Comparison of ENCODE assay signal across 11 cellular contexts in the genomic region with DNA sequence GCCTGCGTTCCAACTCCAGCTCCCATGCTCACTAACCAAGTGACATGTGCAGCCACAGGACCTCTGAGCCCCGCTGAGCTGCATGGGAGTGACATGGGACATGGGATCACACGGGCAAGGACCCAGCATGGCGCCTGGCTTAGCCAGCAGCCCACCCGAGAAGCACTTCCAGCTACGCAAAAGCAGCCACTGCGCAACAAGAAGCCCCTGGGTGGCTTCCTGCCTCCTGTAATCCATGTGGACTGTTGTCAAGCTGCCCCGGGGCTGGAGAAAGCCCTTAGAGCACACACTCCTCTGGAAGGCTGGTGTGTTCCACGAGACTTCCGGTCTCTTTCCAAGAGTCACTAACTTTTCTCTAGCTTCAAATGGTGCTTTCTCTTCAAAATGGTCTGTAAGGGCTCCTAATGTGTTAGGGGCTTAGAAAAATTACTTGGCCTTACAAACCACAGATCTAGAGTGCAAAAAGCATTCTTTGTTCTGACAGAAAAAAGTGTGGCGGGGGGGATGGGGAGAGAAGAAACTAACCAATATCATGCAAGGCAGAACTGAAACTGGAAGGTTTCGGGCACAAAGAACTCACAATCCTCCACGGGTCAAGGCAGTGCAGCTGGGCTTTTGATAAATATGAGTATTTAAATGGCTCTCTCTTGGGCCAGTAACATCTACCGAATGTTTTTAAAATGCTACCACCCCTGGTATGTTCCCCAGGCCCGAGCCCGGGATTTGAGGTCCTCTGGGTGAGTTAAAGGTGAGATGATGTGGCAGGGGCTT. TPM values are rescaled to one million over a fixed set of nuclear protein-coding genes. Genes with fewer than 3 reads are reported as not detected.
DNase-seq lines count a peak whose midpoint lies in the region; ATAC-seq and TF ChIP-seq lines count a peak whose summit lies in the region.
"Had no signal": no experiment of that assay in that cellular context is flagged by ENCODE, and none has a peak within 500 bp of the region (broad histone marks: within the 10 kb centered on the region; RNA-seq: fewer than 3 reads in every experiment).

No MANE protein-coding gene starts in this region.

- H3K4me1 ChIP-seq in SJCRH30 = no peaks in the 10 kb centered on the region

- H3K27ac Mint-ChIP-seq in natural killer cell = peak overlapping the region; percentile 41 to 51
- peak overlapping the region in 1 of 2 donors; percentile 57 for H3K27ac Mint-ChIP-seq in natural killer cell treated with Interleukin-12 subunit alpha and Interleukin-12 subunit beta and Interleukin-15 and Interleukin-18, amount 100 ng/mL, for 72 hours
- peak overlapping the region; percentile 98 for H3K27ac Mint-ChIP-seq in activated B cell treated with CpG ODN at 0.5 μM for 24 hours
- H3K27ac Mint-ChIP-seq: nephron had no signal

- ATAC-seq in natural killer cell (peak in 1 of 3 donors; percentile 34), HG03045 (IDR thresholded peaks at IDR 0.05; ENCODE audit: unreplicated experiment) (peak; percentile 64), activated B cell treated with CpG ODN at 0.5 μM for 24 hours (ENCODE audit: low read depth) (peak; percentile 75)
- ATAC-seq in natural killer cell treated with Interleukin-12 subunit alpha and Interleukin-12 subunit beta and Interleukin-15 and Interleukin-18, amount 100 ng/mL, for 72 hours = no peak
- ATAC-seq in activated CD4-positive, CD25-positive, alpha-beta regulatory T cell treated with anti-CD3 and anti-CD28 coated beads, Interleukin-2, amount 50 U/mL, for 24 hours = no peak
- ATAC-seq: A549 had no signal

- H3K4me3 ChIP-seq in SJCRH30 = no peak overlapping the region
- H3K4me3 ChIP-seq: A549 had no signal

- peak overlapping the region; percentile 65 for H3K4me3 Mint-ChIP-seq in natural killer cell
- no peak overlapping the region for H3K4me3 Mint-ChIP-seq in natural killer cell treated with Interleukin-12 subunit alpha and Interleukin-12 subunit beta and Interleukin-15 and Interleukin-18, amount 100 ng/mL, for 72 hours
- H3K4me3 Mint-ChIP-seq in activated B cell treated with CpG ODN at 0.5 μM for 24 hours = peak overlapping the region; percentile 67
- H3K4me3 Mint-ChIP-seq: nephron had no signal

- peaks cover 16% of the 10 kb centered on the region for H3K36me3 ChIP-seq in SJCRH30

- CTCF ChIA-PET in activated B cell treated with CpG ODN at 0.5 μM for 24 hours (lab: Charles Lee) = interaction anchor here (1.0 to 3.7 kb wide), 3 partner anchors 9 to 31 kb away, joined by 3 to 53 read pairs (median 28); no protein-coding TSS in a partner anchor

- H3K9me3 ChIP-seq in SJCRH30 (replicated peaks) = no peaks in the 10 kb centered on the region
- H3K9me3 ChIP-seq: A549 had no signal

- intact Hi-C loops in natural killer cell (cut with micrococcal nuclease) (no loop called here), activated B cell treated with CpG ODN at 0.5 μM for 24 hours (cut with micrococcal nuclease) (loop anchor here (1.0 kb wide), 1 partner anchor 8 kb away; no protein-coding TSS in a partner anchor)

- H3K27me3 ChIP-seq in SJCRH30 = no peaks in the 10 kb centered on the region

- H3K9me3 Mint-ChIP-seq in natural killer cell = no peaks in the 10 kb centered on the region
- H3K9me3 Mint-ChIP-seq in natural killer cell treated with Interleukin-12 subunit alpha and Interleukin-12 subunit beta and Interleukin-15 and Interleukin-18, amount 100 ng/mL, for 72 hours = no peaks in the 10 kb centered on the region
- no peaks in the 10 kb centered on the region for H3K9me3 Mint-ChIP-seq in activated B cell treated with CpG ODN at 0.5 μM for 24 hours
- H3K9me3 Mint-ChIP-seq: nephron had no signal

- H3K27ac ChIP-seq in SJCRH30 = no peak overlapping the region
- H3K27ac ChIP-seq: A549 had no signal

- POLR2A ChIA-PET in activated B cell treated with CpG ODN at 0.5 μM for 24 hours (lab: Charles Lee) = interaction anchor here (0.6 to 3.0 kb wide), 11 partner anchors 8 to 240 kb away, joined by 3 to 20 read pairs (median 4); no protein-coding TSS in a partner anchor

- H3K4me1 Mint-ChIP-seq in natural killer cell (peaks cover 19 to 38% of the 10 kb centered on the region in 2 donors), activated B cell treated with CpG ODN at 0.5 μM for 24 hours (peaks cover 74% of the 10 kb centered on the region)
- peaks cover 27 to 31% of the 10 kb centered on the region in 2 donors for H3K4me1 Mint-ChIP-seq in natural killer cell treated with Interleukin-12 subunit alpha and Interleukin-12 subunit beta and Interleukin-15 and Interleukin-18, amount 100 ng/mL, for 72 hours (ENCODE audit: low read depth in 2 of 2)

- H3K27me3 Mint-ChIP-seq in natural killer cell (ENCODE audit: low read depth in 2 of 2) (no peaks in the 10 kb centered on the region), activated B cell treated with CpG ODN at 0.5 μM for 24 hours (no peaks in the 10 kb centered on the region)
- no peaks in the 10 kb centered on the region for H3K27me3 Mint-ChIP-seq in natural killer cell treated with Interleukin-12 subunit alpha and Interleukin-12 subunit beta and Interleukin-15 and Interleukin-18, amount 100 ng/mL, for 72 hours

- no peaks in the 10 kb centered on the region for H3K36me3 Mint-ChIP-seq in natural killer cell
- peaks cover 12% of the 10 kb centered on the region for H3K36me3 Mint-ChIP-seq in natural killer cell treated with Interleukin-12 subunit alpha and Interleukin-12 subunit beta and Interleukin-15 and Interleukin-18, amount 100 ng/mL, for 72 hours
- H3K36me3 Mint-ChIP-seq in activated B cell treated with CpG ODN at 0.5 μM for 24 hours (ENCODE audit: low read depth) = peaks cover 85% of the 10 kb centered on the region

- DNase-seq in natural killer cell (no peak), activated B cell treated with CpG ODN at 0.5 μM for 24 hours (no peak), SJCRH30 (no peak), HPDE6-E6E7 (ENCODE audit: extremely low spot score) (no peak), DMS153 treated with DMSO at 0.1 percent for 48 hours (lab: John Stamatoyannopoulos, UW; ENCODE audit: unreplicated experiment) (no peak)
- no peak for DNase-seq in natural killer cell treated with Interleukin-12 subunit alpha and Interleukin-12 subunit beta and Interleukin-15 and Interleukin-18, amount 100 ng/mL, for 72 hours (ENCODE audit: low spot score)
- DNase-seq: amniotic stem cell had no signal

- TF ChIP-seq CTCF in natural killer cell (IDR thresholded peaks at IDR 0.05) (no peak), activated B cell treated with CpG ODN at 0.5 μM for 24 hours (IDR thresholded peaks at IDR 0.05) (no peak)

RNA-seq across cellular contexts. Expression of gene C11orf24, which starts 5.5 kb away (rescaled TPM):
- 10 to 100 TPM; 15.6 to 26.1 (median 17.7) TPM for total RNA-seq in natural killer cell
- total RNA-seq in natural killer cell treated with Interleukin-12 subunit alpha and Interleukin-12 subunit beta and Interleukin-15 and Interleukin-18, amount 100 ng/mL, for 72 hours = 10 to 100 TPM; 43.0 to 64.8 TPM
- 75.5 and 78.0 TPM in 2 replicates for total RNA-seq in activated B cell treated with CpG ODN at 0.5 μM for 24 hours
- total RNA-seq in SJCRH30 (2014; rRNA removed; shearing (Covaris generic)) = 26.5 and 30.7 TPM in 2 replicates

RNA-seq across cellular contexts. Expression of gene LRP5, which starts 46.1 kb away (rescaled TPM):
- total RNA-seq in natural killer cell (1 to 10 TPM in 1 of 3 donors, under 1 TPM in 2; 0.36 to 1.3 (median 0.89) TPM), activated B cell treated with CpG ODN at 0.5 μM for 24 hours (7.7 and 8.7 TPM in 2 replicates)
- total RNA-seq in natural killer cell treated with Interleukin-12 subunit alpha and Interleukin-12 subunit beta and Interleukin-15 and Interleukin-18, amount 100 ng/mL, for 72 hours = 1 to 10 TPM in 1 of 2 donors, under 1 TPM in 1; 0.93 to 2.1 TPM
- 45.5 and 46.5 TPM in 2 replicates for total RNA-seq in SJCRH30 (2014; rRNA removed; shearing (Covaris generic))

RNA-seq across cellular contexts. Expression of gene KMT5B, which starts 53.2 kb away (rescaled TPM):
- total RNA-seq in natural killer cell (10 to 100 TPM; 45.0 to 60.1 (median 55.6) TPM), activated B cell treated with CpG ODN at 0.5 μM for 24 hours (60.2 and 68.3 TPM in 2 replicates)
- total RNA-seq in natural killer cell treated with Interleukin-12 subunit alpha and Interleukin-12 subunit beta and Interleukin-15 and Interleukin-18, amount 100 ng/mL, for 72 hours = 10 to 100 TPM; 30.6 to 34.4 TPM
- 26.6 and 31.4 TPM in 2 replicates for total RNA-seq in SJCRH30 (2014; rRNA removed; shearing (Covaris generic))

Comparison
In these comparisons a context has a peak if more than half of its experiments do, and no peak if none do; other contexts are left out.
1. ATAC-seq: peak in HG03045 (single experiment) and activated B cell treated with CpG ODN at 0.5 μM for 24 hours (single experiment); none in natural killer cell treated with Interleukin-12 subunit alpha and Interleukin-12 subunit beta and Interleukin-15 and Interleukin-18, amount 100 ng/mL, for 72 hours (0 of 2) and activated CD4-positive, CD25-positive, alpha-beta regulatory T cell treated with anti-CD3 and anti-CD28 coated beads, Interleukin-2, amount 50 U/mL, for 24 hours (0 of 2).